Comparison of ENCODE assay signal across 1 cellular context in the genomic region with DNA sequence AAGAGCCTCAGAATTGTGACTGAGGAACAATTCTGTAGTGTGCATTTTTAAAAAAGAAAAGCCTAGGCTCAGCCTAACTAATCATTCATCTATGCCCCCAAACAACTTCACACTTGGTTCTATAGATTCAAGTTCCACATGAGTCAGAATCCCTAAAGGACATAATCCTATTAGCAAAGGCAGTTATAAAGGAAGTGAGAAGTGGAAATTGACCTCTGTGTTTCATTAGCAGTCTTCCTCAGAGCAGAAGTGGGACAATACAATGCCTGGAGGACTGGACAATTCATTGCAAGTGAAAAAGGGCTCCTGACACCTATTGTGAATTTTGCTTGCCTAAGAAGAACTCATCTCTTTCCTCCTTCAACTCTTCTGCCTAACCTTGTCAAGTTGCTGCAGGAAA.
A peak's percentile ranks its signal among the peaks of the same experiment; 100 is the strongest.
TF ChIP-seq lines count a peak whose summit lies in the region.

No MANE protein-coding gene starts in this region.

TF ChIP-seq in GM12878, 131 proteins besides CTCF, POLR2A, EP300 and RAD21 (continued from another document):
- no peak for TF ChIP-seq SUPT20H (IDR thresholded peaks at IDR 0.05; ENCODE audit: borderline replicate concordance, control insufficient read depth, low read depth, low read length)
- TF ChIP-seq SPI1 (IDR thresholded peaks at IDR 0.05; ENCODE audit: borderline replicate concordance, insufficient read depth, low read depth, low read length): peak; percentile 51; the same call in 1 of the 2 replicates
- no peak for TF ChIP-seq SIX5 (IDR thresholded peaks at IDR 0.05; ENCODE audit: low read depth, low read length, severe bottlenecking)
- TF ChIP-seq IKZF2 (IDR thresholded peaks at IDR 0.05): peak; percentile 47 to 53; a peak in 2 of 4 replicates
- TF ChIP-seq SREBF1 (IDR thresholded peaks at IDR 0.05; ENCODE audit: low read length): no peak
- TF ChIP-seq SP1 (IDR thresholded peaks at IDR 0.05; ENCODE audit: low read depth, low read length): no peak
- no peak for TF ChIP-seq NR2C1 (IDR thresholded peaks at IDR 0.05)
- no peak for TF ChIP-seq SREBF2 (IDR thresholded peaks at IDR 0.05; ENCODE audit: low read length)
- peak; percentile 38; the same call in 1 of the 2 replicates for TF ChIP-seq IKZF1 (conservative IDR thresholded peaks at IDR 0.05)
- TF ChIP-seq NKRF (conservative IDR thresholded peaks at IDR 0.05): no peak
TF ChIP-seq in GM12878: peak in this region for 4.
